27 cellular contexts compared by ENCODE assay signal in genomic region chr2:29229640-29230039, GRCh38.
"Had no signal": no experiment of that assay in that cellular context is flagged by ENCODE, and none has a peak within 500 bp of the region (broad histone marks: within the 10 kb centered on the region; RNA-seq: fewer than 3 reads in every experiment).

No MANE protein-coding gene starts in this region.

- H3K4me1 Mint-ChIP-seq: endodermal cell; memory B cell; naive B cell; stimulated activated memory B cell treated with anti-CD40 and anti-IgM and Interleukin-4, amounts not matched to agents 10 μg/mL and 1 μg/mL and 100 μg/mL, for 72 hours had no signal

- ATAC-seq: esophagus mucosa; gastrocnemius medialis; left colon; lower lobe of right lung; natural killer cell treated with Interleukin-12 subunit alpha and Interleukin-12 subunit beta and Interleukin-15 and Interleukin-18, amount 100 ng/mL, for 72 hours; sciatic nerve; stimulated activated memory B cell treated with anti-CD40 and anti-IgM and Interleukin-4, amounts not matched to agents 10 μg/mL and 1 μg/mL and 100 μg/mL, for 72 hours; stimulated activated naive CD8-positive, alpha-beta T cell treated with anti-CD3 and anti-CD28 coated beads, Interleukin-15, Interleukin-2, amounts not matched to agents 100 U/mL and 50 U/mL, for 24 hours had no signal

- H3K27ac ChIP-seq: colonic mucosa, epithelial cell of prostate, gastrocnemius medialis, left ventricle myocardium inferior, lower lobe of right lung, parathyroid adenoma, prostate gland, right atrium auricular region, testis, tibial artery had no signal

- DNase-seq: colonic mucosa; effector CD8-positive, alpha-beta T cell; endodermal cell; foreskin fibroblast; gastrocnemius medialis; head of caudate nucleus; kidney glomerular epithelial cell; left colon; left ventricle myocardium inferior; lower lobe of right lung; naive B cell; stimulated activated CD4-positive, alpha-beta T cell treated with anti-CD3 and anti-CD28 coated beads, Interleukin-4, amount 100 ng/mL, for 4 hours; stimulated activated naive CD8-positive, alpha-beta T cell treated with anti-CD3 and anti-CD28 coated beads, Interleukin-15, Interleukin-2, amounts not matched to agents 100 U/mL and 50 U/mL, for 24 hours; substantia nigra; testis; tibial artery had no signal

- H3K36me3 ChIP-seq: colonic mucosa, gastrocnemius medialis, left ventricle myocardium inferior, lower lobe of right lung, prostate gland, right atrium auricular region, tibial artery had no signal

- H3K4me3 ChIP-seq: colonic mucosa, gastrocnemius medialis, left ventricle myocardium inferior, lower lobe of right lung, prostate gland, right atrium auricular region, testis, tibial artery had no signal

- H3K4me3 Mint-ChIP-seq: dendritic cell treated with granulocyte-macrophage colony-stimulating factor and Interleukin-4, amounts not matched to agents 40 ng/mL and 50 ng/mL, for 4 days; endodermal cell; memory B cell; naive B cell; natural killer cell treated with Interleukin-12 subunit alpha and Interleukin-12 subunit beta and Interleukin-15 and Interleukin-18, amount 100 ng/mL, for 72 hours; neural crest cell; stimulated activated memory B cell treated with anti-CD40 and anti-IgM and Interleukin-4, amounts not matched to agents 10 μg/mL and 1 μg/mL and 100 μg/mL, for 72 hours had no signal

- H3K4me1 ChIP-seq: colonic mucosa, left ventricle myocardium inferior, lower lobe of right lung, parathyroid adenoma, prostate gland, right atrium auricular region, testis had no signal

- H3K27me3 ChIP-seq: colonic mucosa, right atrium auricular region, testis had no signal

- H3K27ac Mint-ChIP-seq: dendritic cell treated with granulocyte-macrophage colony-stimulating factor and Interleukin-4, amounts not matched to agents 40 ng/mL and 50 ng/mL, for 4 days; endodermal cell; memory B cell; natural killer cell treated with Interleukin-12 subunit alpha and Interleukin-12 subunit beta and Interleukin-15 and Interleukin-18, amount 100 ng/mL, for 72 hours; stimulated activated memory B cell treated with anti-CD40 and anti-IgM and Interleukin-4, amounts not matched to agents 10 μg/mL and 1 μg/mL and 100 μg/mL, for 72 hours had no signal

- H3K9me3 ChIP-seq: colonic mucosa, gastrocnemius medialis, left ventricle myocardium inferior, lower lobe of right lung, prostate gland, right atrium auricular region, testis, tibial artery had no signal

- H3K36me3 Mint-ChIP-seq: memory B cell; naive B cell; natural killer cell treated with Interleukin-12 subunit alpha and Interleukin-12 subunit beta and Interleukin-15 and Interleukin-18, amount 100 ng/mL, for 72 hours; stimulated activated memory B cell treated with anti-CD40 and anti-IgM and Interleukin-4, amounts not matched to agents 10 μg/mL and 1 μg/mL and 100 μg/mL, for 72 hours had no signal

- H3K9me3 Mint-ChIP-seq: dendritic cell treated with granulocyte-macrophage colony-stimulating factor and Interleukin-4, amounts not matched to agents 40 ng/mL and 50 ng/mL, for 4 days; endodermal cell; memory B cell; naive B cell; natural killer cell treated with Interleukin-12 subunit alpha and Interleukin-12 subunit beta and Interleukin-15 and Interleukin-18, amount 100 ng/mL, for 72 hours; neural crest cell; stimulated activated memory B cell treated with anti-CD40 and anti-IgM and Interleukin-4, amounts not matched to agents 10 μg/mL and 1 μg/mL and 100 μg/mL, for 72 hours had no signal
